In genomic region chr14:103522649-103523582, GRCh38 we compare ENCODE assay signal across 8 cellular contexts. TPM values are rescaled to one million over a fixed set of nuclear protein-coding genes. Genes with fewer than 3 reads are reported as not detected.
DNase-seq lines count a peak whose midpoint lies in the region; ATAC-seq and TF ChIP-seq lines count a peak whose summit lies in the region.

TSS of gene CKB (minus strand) at chr14:103522830. CDS start at chr14:103522493, 337 bp downstream.

- intact Hi-C loops in CD8-positive, alpha-beta T cell (cut with DNase I, micrococcal nuclease), result loop anchor here in 1 of 2 experiments (10.0 kb wide), 1 partner anchor 188 kb away; the partner anchor contains the start of gene EIF5
- intact Hi-C loops in Panc1 (cut with micrococcal nuclease; ENCODE audit: unreplicated experiment), result no loop called here
- intact Hi-C loops in colonic mucosa (cut with DNase I), result no loop called here

- DNase-seq in CD8-positive, alpha-beta T cell, result peak in 1 of 7 experiments; percentile 20
- DNase-seq in Panc1 (ENCODE audit: low read depth, low spot score) (no peak), colonic mucosa (peak; percentile 74), left kidney (ENCODE audit: low read depth, low spot score) (peak; percentile 89)
- DNase-seq in stimulated activated naive CD8-positive, alpha-beta T cell treated with anti-CD3 and anti-CD28 coated beads, Interleukin-15, amount 100 ng/mL, for 72 hours, result no peak
- DNase-seq in activated CD4-positive, CD25-positive, alpha-beta regulatory T cell (lab: John Stamatoyannopoulos, UW), result no peak

- CTCF ChIA-PET in CD8-positive, alpha-beta T cell (lab: Charles Lee), result interaction anchor here (0.6 to 1.0 kb wide), 2 partner anchors 24 to 230 kb away, joined by 3 read pairs; no protein-coding TSS in a partner anchor
- CTCF ChIA-PET in Panc1 (lab: Charles Lee), result no interaction called here

- H3K27me3 Mint-ChIP-seq in CD8-positive, alpha-beta T cell (ENCODE audit: low read depth), result peaks cover 5% of the 10 kb centered on the region
- peaks cover 28% of the 10 kb centered on the region for H3K27me3 Mint-ChIP-seq in stimulated activated naive CD8-positive, alpha-beta T cell treated with anti-CD3 and anti-CD28 coated beads, Interleukin-15, amount 100 ng/mL, for 72 hours

- no peaks in the 10 kb centered on the region for H3K9me3 Mint-ChIP-seq in CD8-positive, alpha-beta T cell
- H3K9me3 Mint-ChIP-seq in stimulated activated naive CD8-positive, alpha-beta T cell treated with anti-CD3 and anti-CD28 coated beads, Interleukin-15, amount 100 ng/mL, for 72 hours, result no peaks in the 10 kb centered on the region

- no peaks in the 10 kb centered on the region for H3K36me3 Mint-ChIP-seq in CD8-positive, alpha-beta T cell

- H3K9ac ChIP-seq in HUES48 (ENCODE audit: low read depth, low read length) (peak within 1 kb of the TSS; percentile 76), colonic mucosa (ENCODE audit: low read depth in 2 of 2, low read length in 2 of 2) (peak within 1 kb of the TSS; percentile 55 to 81)

- no peak within 1 kb of the TSS for H3K27ac ChIP-seq in CD8-positive, alpha-beta T cell (ENCODE audit: low read depth, low read length)
- H3K27ac ChIP-seq in HUES48 (ENCODE audit: low read depth, low read length) (peak within 1 kb of the TSS; percentile 76), Panc1 (ENCODE audit: low read length) (peak within 1 kb of the TSS; percentile 48; the same call in 1 of the 2 replicates), colonic mucosa (peak within 1 kb of the TSS; percentile 59)

- H3K27me3 ChIP-seq in CD8-positive, alpha-beta T cell (ENCODE audit: insufficient read depth, low read length), result peaks cover 5% of the 10 kb centered on the region
- H3K27me3 ChIP-seq in HUES48 (ENCODE audit: control insufficient read depth, insufficient read depth, low read length) (peaks cover 21% of the 10 kb centered on the region), Panc1 (ENCODE audit: control insufficient read depth, insufficient read depth, low read length) (no peaks in the 10 kb centered on the region), colonic mucosa (no peaks in the 10 kb centered on the region)

- H3K36me3 ChIP-seq in CD8-positive, alpha-beta T cell (ENCODE audit: insufficient read depth, low read length), result no peaks in the 10 kb centered on the region
- H3K36me3 ChIP-seq in HUES48 (ENCODE audit: control insufficient read depth, insufficient read depth, low read length), result peaks cover 18% of the 10 kb centered on the region
- H3K36me3 ChIP-seq in Panc1 (ENCODE audit: control insufficient read depth, insufficient read depth, low read length), result no peaks in the 10 kb centered on the region; the same call in 1 of the 2 replicates
- H3K36me3 ChIP-seq in colonic mucosa, result no peaks in the 10 kb centered on the region

- no peak for TF ChIP-seq CTCF in CD8-positive, alpha-beta T cell (IDR thresholded peaks at IDR 0.05)
- no peak for TF ChIP-seq CTCF in Panc1 (IDR thresholded peaks at IDR 0.05)
- TF ChIP-seq CTCF in colonic mucosa (IDR thresholded peaks at IDR 0.05), result no peak

- H3K27ac Mint-ChIP-seq in CD8-positive, alpha-beta T cell, result no peak within 1 kb of the TSS
- H3K27ac Mint-ChIP-seq in stimulated activated naive CD8-positive, alpha-beta T cell treated with anti-CD3 and anti-CD28 coated beads, Interleukin-15, amount 100 ng/mL, for 72 hours, result no peak within 1 kb of the TSS

- peaks cover 24% of the 10 kb centered on the region for H3K4me1 ChIP-seq in CD8-positive, alpha-beta T cell (ENCODE audit: insufficient read depth, low read length)
- peaks cover 20% of the 10 kb centered on the region; the same call in 1 of the 2 replicates for H3K4me1 ChIP-seq in HUES48 (ENCODE audit: control insufficient read depth, insufficient read depth, low read length)
- peaks cover 47% of the 10 kb centered on the region for H3K4me1 ChIP-seq in Panc1 (ENCODE audit: control insufficient read depth, insufficient read depth, low read length)
- H3K4me1 ChIP-seq in colonic mucosa, result peaks cover 35% of the 10 kb centered on the region

- H3K9me3 ChIP-seq in CD8-positive, alpha-beta T cell (ENCODE audit: low read length), result no peaks in the 10 kb centered on the region
- H3K9me3 ChIP-seq in HUES48 (ENCODE audit: control insufficient read depth, insufficient read depth, low read length), result no peaks in the 10 kb centered on the region
- H3K9me3 ChIP-seq in Panc1 (ENCODE audit: control insufficient read depth, insufficient read depth, low read depth, low read length), result no peaks in the 10 kb centered on the region
- no peaks in the 10 kb centered on the region for H3K9me3 ChIP-seq in colonic mucosa

- BruUV-seq in Panc1 (replicated peaks; lab: Mats Ljungman, UMichigan), result no TSS peak

- H3K4me3 ChIP-seq in CD8-positive, alpha-beta T cell (ENCODE audit: low read depth, low read length), result peak within 1 kb of the TSS; percentile 57
- H3K4me3 ChIP-seq in HUES48 (ENCODE audit: low read depth, low read length) (peak within 1 kb of the TSS; percentile 97), Panc1 (ENCODE audit: low read depth in 2 of 2, low read length in 2 of 2) (peak within 1 kb of the TSS; percentile 48 to 50), colonic mucosa (peak within 1 kb of the TSS; percentile 57)

- POLR2A ChIA-PET in CD8-positive, alpha-beta T cell (lab: Charles Lee), result no interaction called here
- POLR2A ChIA-PET in Panc1 (lab: Charles Lee), result interaction anchor here (0.6 kb wide), 1 partner anchor 344 kb away, joined by 3 read pairs; no protein-coding TSS in a partner anchor

- H3K4me3 Mint-ChIP-seq in CD8-positive, alpha-beta T cell, result peak within 1 kb of the TSS; percentile 72
- H3K4me3 Mint-ChIP-seq in stimulated activated naive CD8-positive, alpha-beta T cell treated with anti-CD3 and anti-CD28 coated beads, Interleukin-15, amount 100 ng/mL, for 72 hours, result peak within 1 kb of the TSS; percentile 35 to 66

- in situ Hi-C loops in Panc1 (cut with HindIII; ENCODE audit: low pct_unique_long_range_greater_than_20kb, low sequenced_read_pairs), result no loop called here

- peaks cover 17% of the 10 kb centered on the region for H3K4me1 Mint-ChIP-seq in CD8-positive, alpha-beta T cell (ENCODE audit: low read depth)
- H3K4me1 Mint-ChIP-seq in stimulated activated naive CD8-positive, alpha-beta T cell treated with anti-CD3 and anti-CD28 coated beads, Interleukin-15, amount 100 ng/mL, for 72 hours, result peaks cover 31% of the 10 kb centered on the region

- no peak for ATAC-seq in CD8-positive, alpha-beta T cell
- ATAC-seq in Panc1 (peak; percentile 49), HG03565 (IDR thresholded peaks at IDR 0.05; ENCODE audit: unreplicated experiment) (no peak)
- no peak for ATAC-seq in stimulated activated naive CD8-positive, alpha-beta T cell treated with anti-CD3 and anti-CD28 coated beads, Interleukin-15, amount 100 ng/mL, for 72 hours

RNA-seq across cellular contexts. Expression of gene CKB, which starts in this region (rescaled TPM):
- 1 to 10 TPM; 6.5 TPM for total RNA-seq in CD8-positive, alpha-beta T cell
- 436 TPM for total RNA-seq in Panc1 (2021; ENCODE audit: unreplicated experiment)
- 1,631 TPM for polyA plus RNA-seq in Panc1 (2012; ENCODE audit: insufficient read length)
- total RNA-seq in colonic mucosa, result 1,000 to 10,000 TPM; 1,501 to 4,641 TPM

Comparison
In these comparisons a context has a peak if more than half of its experiments do, and no peak if none do; other contexts are left out.
1. RNA of gene CKB (total RNA-seq): 1,501 to 4,641 TPM in colonic mucosa and 436 TPM in Panc1 (single experiment); 6.5 TPM in CD8-positive, alpha-beta T cell; every median in the first group is over 10 times any median in the second.
2. DNase-seq: peak in colonic mucosa (single experiment) and left kidney (single experiment); none in Panc1 (single experiment), stimulated activated naive CD8-positive, alpha-beta T cell treated with anti-CD3 and anti-CD28 coated beads, Interleukin-15, amount 100 ng/mL, for 72 hours (0 of 2) and activated CD4-positive, CD25-positive, alpha-beta regulatory T cell (0 of 4).
3. Peak in every context shown above with its lines, with median percentiles within 50 percentile points of each other: H3K4me3 ChIP-seq.